Comparison of ENCODE assay signal across 8 cellular contexts in genomic region chr6:33392168-33392947, GRCh38. TPM values are rescaled to one million over a fixed set of nuclear protein-coding genes. Genes with fewer than 3 reads are reported as not detected.
DNase-seq lines count a peak whose midpoint lies in the region; ATAC-seq and TF ChIP-seq lines count a peak whose summit lies in the region.

No MANE protein-coding gene starts in this region.

- H2AFZ ChIP-seq in GM23338, result peak overlapping the region; percentile 64; the same call in 1 of the 2 replicates

- H3K27ac Mint-ChIP-seq in GM23338, result peak overlapping the region; percentile 20

- intact Hi-C loops in esophagus squamous epithelium (cut with DNase I), result no loop called here

- H3K4me3 ChIP-seq in GM23338, result peak overlapping the region; percentile 92
- H3K4me3 ChIP-seq in SK-N-MC, result peak overlapping the region; percentile 94
- peak overlapping the region; percentile 61 to 80 (median 66) for H3K4me3 ChIP-seq in esophagus squamous epithelium

- H3K4me1 ChIP-seq in GM23338 (ENCODE audit: insufficient read depth) (peaks cover 8% of the 10 kb centered on the region), esophagus squamous epithelium (peaks cover 11 to 31% (median 11%) of the 10 kb centered on the region in 3 donors)

- peaks cover 5% of the 10 kb centered on the region; the same call in 1 of the 2 replicates for H3F3A ChIP-seq in GM23338 (replicated peaks; ENCODE audit: low read depth)

- H3K27me3 Mint-ChIP-seq in GM23338 (ENCODE audit: insufficient read depth, low read depth, poor library complexity), result peaks cover 5% of the 10 kb centered on the region

- H3K36me3 ChIP-seq in GM23338 (ENCODE audit: insufficient read depth), result no peaks in the 10 kb centered on the region
- H3K36me3 ChIP-seq in SK-N-MC (ENCODE audit: insufficient read depth, low read length), result peaks cover 15% of the 10 kb centered on the region; the same call in 1 of the 2 replicates
- no peaks in the 10 kb centered on the region for H3K36me3 ChIP-seq in esophagus squamous epithelium

- H3K4me1 Mint-ChIP-seq in GM23338, result peaks cover 28% of the 10 kb centered on the region

- H3K4me3 Mint-ChIP-seq in GM23338, result peak overlapping the region; percentile 91

- peaks cover 41% of the 10 kb centered on the region for H4K20me1 ChIP-seq in GM23338 (replicated peaks; ENCODE audit: insufficient read depth)

- H3K27ac ChIP-seq in GM23338 (ENCODE audit: low read depth) (peak overlapping the region; percentile 72), SK-N-MC (peak overlapping the region; percentile 83), esophagus squamous epithelium (peak overlapping the region; percentile 88 to 96 (median 94))

- H3K9me3 ChIP-seq in SK-N-MC (ENCODE audit: low read depth, low read length) (no peaks in the 10 kb centered on the region), esophagus squamous epithelium (no peaks in the 10 kb centered on the region)

- peak overlapping the region; percentile 94 for H3K4me2 ChIP-seq in GM23338

- TF ChIP-seq POLR2A in esophagus squamous epithelium (IDR thresholded peaks at IDR 0.05), result no peak

- peak overlapping the region; percentile 94 for H3K9ac ChIP-seq in SK-N-MC (ENCODE audit: insufficient read length)

- no peak; the same call in 2 of the 3 replicates for ATAC-seq in GM23338
- no peak for ATAC-seq in GM21723 (IDR thresholded peaks at IDR 0.05; ENCODE audit: unreplicated experiment)

- H3K9me2 ChIP-seq in GM23338 (ENCODE audit: insufficient read depth), result no peaks in the 10 kb centered on the region

- H3K36me3 Mint-ChIP-seq in GM23338 (ENCODE audit: low read depth), result peaks cover 5% of the 10 kb centered on the region

- H3K27me3 ChIP-seq in GM23338 (ENCODE audit: insufficient read depth), result no peaks in the 10 kb centered on the region
- H3K27me3 ChIP-seq in esophagus squamous epithelium, result no peaks in the 10 kb centered on the region

- peaks cover 55% of the 10 kb centered on the region for H3K79me2 ChIP-seq in GM23338 (replicated peaks; ENCODE audit: insufficient read depth)

- no peak for TF ChIP-seq CTCF in GM23338 (conservative IDR thresholded peaks at IDR 0.05; ENCODE audit: low read depth in 2 of 2)
- no peak for TF ChIP-seq CTCF in esophagus squamous epithelium (IDR thresholded peaks at IDR 0.05)

- no peaks in the 10 kb centered on the region; the same call in 2 of the 3 replicates for H3K9me3 Mint-ChIP-seq in GM23338

- peak; percentile 4 for DNase-seq in COLO668 (lab: John Stamatoyannopoulos, UW; ENCODE audit: unreplicated experiment)
- DNase-seq in GM23338 (ENCODE audit: low spot score), result peak; percentile 21
- no peak for DNase-seq in SK-N-MC (ENCODE audit: low read depth, low spot score)
- no peak for DNase-seq in esophagus squamous epithelium (lab: John Stamatoyannopoulos, UW)
- peak; percentile 11 for DNase-seq in retina
- no peak for DNase-seq in NCI-H446 treated with DMSO at 0.1 percent for 48 hours (lab: John Stamatoyannopoulos, UW)
- no peak for DNase-seq in activated CD4-positive, CD25-positive, alpha-beta regulatory T cell treated with anti-CD3 and anti-CD28 coated beads, Interleukin-2, amount 50 U/mL, for 72 hours

- 9 to 14% methylated on average over 13 of the region's 13 CpGs for WGBS in esophagus squamous epithelium, 2 donors

TF ChIP-seq in GM23338, 12 proteins besides CTCF, POLR2A, EP300 and RAD21 (continues in another document):
- TF ChIP-seq ZNF331 (CRISPR knock-in tag; IDR thresholded peaks at IDR 0.05; ENCODE audit: low read depth) (no peak), CREB1 (CRISPR knock-in tag; IDR thresholded peaks at IDR 0.05; ENCODE audit: low read depth) (no peak), EZH2 (IDR thresholded peaks at IDR 0.05; ENCODE audit: low read depth, unreplicated experiment) (no peak), ZNF462 (CRISPR knock-in tag; IDR thresholded peaks at IDR 0.05) (no peak), ETS1 (IDR thresholded peaks at IDR 0.05) (no peak)

RNA-seq across cellular contexts. Expression of gene KIFC1, which starts 0.7 kb away (rescaled TPM):
- 61.7 and 64.4 TPM in 2 replicates for total RNA-seq in GM23338 (2014; rRNA removed; shearing (Covaris generic))
- 10.1 and 10.3 TPM in 2 replicates for polyA plus RNA-seq in GM23338 (2016; fragmentation: Nextera tagmentation; extraction: Ambion mirVana)
- total RNA-seq in esophagus squamous epithelium, result 10 to 100 TPM in 2 of 4 donors, 1 to 10 TPM in 2; 9.6 to 38.9 (median 11.2) TPM

RNA-seq across cellular contexts. Expression of gene PHF1, which starts 18.5 kb away (rescaled TPM):
- 33.2 and 46.7 TPM in 2 replicates for total RNA-seq in GM23338 (2014; rRNA removed; shearing (Covaris generic))
- polyA plus RNA-seq in GM23338 (2016; fragmentation: Nextera tagmentation; extraction: Ambion mirVana), result 29.4 and 31.4 TPM in 2 replicates
- total RNA-seq in esophagus squamous epithelium, result 10 to 100 TPM in 3 of 4 donors, 1 to 10 TPM in 1; 8.1 to 48.6 (median 17.3) TPM

RNA-seq across cellular contexts. Expression of gene CUTA, which starts 25.5 kb away (rescaled TPM):
- 193 and 207 TPM in 2 replicates for total RNA-seq in GM23338 (2014; rRNA removed; shearing (Covaris generic))
- 421 and 426 TPM in 2 replicates for polyA plus RNA-seq in GM23338 (2016; fragmentation: Nextera tagmentation; extraction: Ambion mirVana)
- total RNA-seq in esophagus squamous epithelium, result 10 to 100 TPM; 46.0 to 93.1 (median 69.4) TPM

RNA-seq across cellular contexts. Expression of gene SYNGAP1, which starts 27.5 kb away (rescaled TPM):
- total RNA-seq in GM23338 (2014; rRNA removed; shearing (Covaris generic)), result 36.9 and 45.0 TPM in 2 replicates
- polyA plus RNA-seq in GM23338 (2016; fragmentation: Nextera tagmentation; extraction: Ambion mirVana), result 12.9 and 13.9 TPM in 2 replicates
- total RNA-seq in esophagus squamous epithelium, result 1 to 10 TPM; 3.3 to 8.6 (median 4.1) TPM

Comparison
In these comparisons a context has a peak if more than half of its experiments do, and no peak if none do; other contexts are left out.
1. DNase-seq: peak in COLO668 (single experiment), GM23338 (single experiment) and retina (single experiment); none in SK-N-MC (single experiment), esophagus squamous epithelium (single experiment), NCI-H446 treated with DMSO at 0.1 percent for 48 hours (single experiment) and activated CD4-positive, CD25-positive, alpha-beta regulatory T cell treated with anti-CD3 and anti-CD28 coated beads, Interleukin-2, amount 50 U/mL, for 72 hours (single experiment).
2. Peak in every context shown above with its lines, with median percentiles within 50 percentile points of each other: H3K27ac ChIP-seq and H3K4me3 ChIP-seq.